19 cellular contexts compared by ENCODE assay signal in the genomic region with DNA sequence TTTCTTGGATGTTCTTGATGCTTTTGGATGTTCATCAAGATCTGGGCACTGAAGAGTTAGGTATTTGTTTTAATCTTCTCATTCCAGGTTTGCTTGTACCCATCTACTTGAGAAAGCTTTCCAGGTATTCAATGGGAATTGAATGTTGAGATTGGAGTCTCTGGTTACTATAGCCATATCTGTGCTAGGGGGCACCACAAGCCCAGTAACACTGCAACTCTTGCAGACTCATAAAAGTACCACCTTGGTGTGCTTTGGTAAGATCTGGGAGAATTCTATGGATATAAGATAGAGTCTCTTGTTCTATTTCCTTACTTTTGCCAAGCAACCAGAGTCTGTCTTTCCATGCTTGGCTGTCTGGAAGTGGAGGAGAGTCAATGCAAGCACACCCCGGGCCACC.
"Had no signal": no experiment of that assay in that cellular context is flagged by ENCODE, and none has a peak within 500 bp of the region (broad histone marks: within the 10 kb centered on the region; RNA-seq: fewer than 3 reads in every experiment).

No MANE protein-coding gene starts in this region.

- H3K27me3 ChIP-seq: colonic mucosa, esophagus muscularis mucosa, foreskin keratinocyte, gastroesophageal sphincter, heart left ventricle, hepatocyte, left lung had no signal

- H3K4me1 Mint-ChIP-seq: mesothelial cell of epicardium had no signal

- H3K4me3 ChIP-seq: colonic mucosa, esophagus muscularis mucosa, gastroesophageal sphincter, heart left ventricle, hepatocyte, left lung, lower lobe of right lung, mucosa of descending colon had no signal

- H3K4me3 Mint-ChIP-seq: dendritic cell treated with granulocyte-macrophage colony-stimulating factor and Interleukin-4, amounts not matched to agents 40 ng/mL and 50 ng/mL, for 4 days; effector memory CD8-positive, alpha-beta T cell; endodermal cell; mesothelial cell of epicardium had no signal

- H3K27ac ChIP-seq: colonic mucosa, esophagus muscularis mucosa, foreskin keratinocyte, gastroesophageal sphincter, heart left ventricle, hepatocyte, left lung, lower lobe of right lung had no signal

- H3K9me3 Mint-ChIP-seq: endodermal cell had no signal

- H3K9me3 ChIP-seq: colonic mucosa, mucosa of descending colon had no signal

- H3K4me2 ChIP-seq: hepatocyte had no signal

- H3K79me2 ChIP-seq: hepatocyte had no signal

- H3K36me3 Mint-ChIP-seq: mesothelial cell of epicardium had no signal

- H3K4me1 ChIP-seq: colonic mucosa, esophagus muscularis mucosa, foreskin keratinocyte, gastroesophageal sphincter, heart left ventricle, left lung, lower lobe of right lung had no signal

- H3K27ac Mint-ChIP-seq: dendritic cell treated with granulocyte-macrophage colony-stimulating factor and Interleukin-4, amounts not matched to agents 40 ng/mL and 50 ng/mL, for 4 days; effector memory CD8-positive, alpha-beta T cell; endodermal cell; mesothelial cell of epicardium had no signal

- H3K27me3 Mint-ChIP-seq: dendritic cell treated with granulocyte-macrophage colony-stimulating factor and Interleukin-4, amounts not matched to agents 40 ng/mL and 50 ng/mL, for 4 days; effector memory CD8-positive, alpha-beta T cell had no signal

- H3K36me3 ChIP-seq: colonic mucosa, esophagus muscularis mucosa, gastroesophageal sphincter, heart left ventricle, left lung, lower lobe of right lung had no signal

- H2AFZ ChIP-seq: hepatocyte had no signal

- ATAC-seq: effector memory CD8-positive, alpha-beta T cell; foreskin keratinocyte; gastroesophageal sphincter; heart left ventricle; left cardiac atrium; left lung; left ventricle myocardium superior; lower lobe of right lung; mucosa of descending colon had no signal

- DNase-seq: colonic mucosa; cortex of kidney; effector CD8-positive, alpha-beta T cell; effector memory CD8-positive, alpha-beta T cell; endodermal cell; foreskin keratinocyte; heart left ventricle; hypothalamus; left cardiac atrium; left lung; left ventricle myocardium superior; lower lobe of right lung; mesenchymal stem cell; mucosa of descending colon had no signal
